11 cellular contexts compared by ENCODE assay signal in genomic region chr18:58231930-58232329, GRCh38.
DNase-seq lines count a peak whose midpoint lies in the region; ATAC-seq and TF ChIP-seq lines count a peak whose summit lies in the region.
"Had no signal": no experiment of that assay in that cellular context is flagged by ENCODE, and none has a peak within 500 bp of the region (broad histone marks: within the 10 kb centered on the region; RNA-seq: fewer than 3 reads in every experiment).

No MANE protein-coding gene starts in this region.

- no peak overlapping the region for H3K4me3 ChIP-seq in AG10803 (ENCODE audit: low read length)

- intact Hi-C loops in activated B cell treated with CpG ODN at 0.5 μM for 24 hours (cut with micrococcal nuclease), result loop anchor here (5.0 kb wide), 1 partner anchor 35 kb away; no protein-coding TSS in a partner anchor

- POLR2A ChIA-PET in activated B cell treated with CpG ODN at 0.5 μM for 24 hours (lab: Charles Lee), result no interaction called here

- DNase-seq in AG10803 (ENCODE audit: low read depth) (no peak), HCEC 1CT (peak; percentile 48), activated B cell treated with CpG ODN at 0.5 μM for 24 hours (no peak), left kidney (ENCODE audit: low read depth, low spot score) (peak; percentile 47), OCI-M2 (lab: John Stamatoyannopoulos, UW; ENCODE audit: unreplicated experiment) (no peak), NCI-H2196 (lab: John Stamatoyannopoulos, UW; ENCODE audit: unreplicated experiment) (no peak)
- no peak for DNase-seq in activated naive CD8-positive, alpha-beta T cell treated with anti-CD3 and anti-CD28 coated beads for 36 hours
- no peak for DNase-seq in activated naive CD4-positive, alpha-beta T cell treated with anti-CD3 and anti-CD28 coated beads, Interleukin-2, amount 10 ng/mL, durations not matched to agents 7 days and 5 days
- DNase-seq: activated T-cell treated with anti-CD3 and anti-CD28 coated beads, Interleukin-2, amount 50 U/mL, for 72 hours; NK-92 treated with Interleukin-12 subunit alpha and Interleukin-12 subunit beta, amount 100 ng/mL, for 24 hours; stimulated activated CD4-positive, alpha-beta T cell treated with anti-CD3 and anti-CD28 coated beads, Interleukin-4, amount 100 ng/mL, for 4 hours had no signal

- CTCF ChIA-PET in activated B cell treated with CpG ODN at 0.5 μM for 24 hours (lab: Charles Lee), result interaction anchor here (0.6 kb wide), 1 partner anchor 531 kb away, joined by 3 read pairs; no protein-coding TSS in a partner anchor
- CTCF ChIA-PET in activated naive CD4-positive, alpha-beta T cell treated with anti-CD3 and anti-CD28 coated beads, Interleukin-2, amount 10 ng/mL, durations not matched to agents 7 days and 5 days (lab: Charles Lee), result no interaction called here

- TF ChIP-seq CTCF in AG10803 (conservative IDR thresholded peaks at IDR 0.05; ENCODE audit: low read length), result peak; percentile 50
- TF ChIP-seq CTCF in activated B cell treated with CpG ODN at 0.5 μM for 24 hours (IDR thresholded peaks at IDR 0.05), result no peak

- peak; percentile 47 for ATAC-seq in activated B cell treated with CpG ODN at 0.5 μM for 24 hours (ENCODE audit: low read depth)
- ATAC-seq: activated T-cell treated with anti-CD3 and anti-CD28 coated beads, Interleukin-2, amount 50 U/mL, for 72 hours had no signal

- H3K36me3 Mint-ChIP-seq in activated B cell treated with CpG ODN at 0.5 μM for 24 hours (ENCODE audit: low read depth), result peaks cover 2% of the 10 kb centered on the region
- no peaks in the 10 kb centered on the region for H3K36me3 Mint-ChIP-seq in activated naive CD8-positive, alpha-beta T cell treated with anti-CD3 and anti-CD28 coated beads for 36 hours
- H3K36me3 Mint-ChIP-seq in activated naive CD4-positive, alpha-beta T cell treated with anti-CD3 and anti-CD28 coated beads, Interleukin-2, amount 10 ng/mL, durations not matched to agents 7 days and 5 days, result no peaks in the 10 kb centered on the region

- H3K4me1 Mint-ChIP-seq in activated B cell treated with CpG ODN at 0.5 μM for 24 hours, result peaks cover 24% of the 10 kb centered on the region
- peaks cover 3% of the 10 kb centered on the region for H3K4me1 Mint-ChIP-seq in activated naive CD8-positive, alpha-beta T cell treated with anti-CD3 and anti-CD28 coated beads for 36 hours
- no peaks in the 10 kb centered on the region for H3K4me1 Mint-ChIP-seq in activated naive CD4-positive, alpha-beta T cell treated with anti-CD3 and anti-CD28 coated beads, Interleukin-2, amount 10 ng/mL, durations not matched to agents 7 days and 5 days

- peaks cover 2% of the 10 kb centered on the region for H3K9me3 Mint-ChIP-seq in activated B cell treated with CpG ODN at 0.5 μM for 24 hours
- peaks cover 4% of the 10 kb centered on the region for H3K9me3 Mint-ChIP-seq in activated naive CD8-positive, alpha-beta T cell treated with anti-CD3 and anti-CD28 coated beads for 36 hours
- H3K9me3 Mint-ChIP-seq in activated naive CD4-positive, alpha-beta T cell treated with anti-CD3 and anti-CD28 coated beads, Interleukin-2, amount 10 ng/mL, durations not matched to agents 7 days and 5 days, result peaks cover 2% of the 10 kb centered on the region

- no peak overlapping the region for H3K4me3 Mint-ChIP-seq in activated B cell treated with CpG ODN at 0.5 μM for 24 hours
- no peak overlapping the region for H3K4me3 Mint-ChIP-seq in activated naive CD8-positive, alpha-beta T cell treated with anti-CD3 and anti-CD28 coated beads for 36 hours
- no peak overlapping the region for H3K4me3 Mint-ChIP-seq in activated naive CD4-positive, alpha-beta T cell treated with anti-CD3 and anti-CD28 coated beads, Interleukin-2, amount 10 ng/mL, durations not matched to agents 7 days and 5 days
- H3K4me3 Mint-ChIP-seq: activated T-cell treated with anti-CD3 and anti-CD28 coated beads, Interleukin-2, amount 50 U/mL, for 72 hours had no signal

- H3K27ac Mint-ChIP-seq in activated B cell treated with CpG ODN at 0.5 μM for 24 hours, result no peak overlapping the region
- H3K27ac Mint-ChIP-seq in activated naive CD8-positive, alpha-beta T cell treated with anti-CD3 and anti-CD28 coated beads for 36 hours, result no peak overlapping the region
- H3K27ac Mint-ChIP-seq in activated naive CD4-positive, alpha-beta T cell treated with anti-CD3 and anti-CD28 coated beads, Interleukin-2, amount 10 ng/mL, durations not matched to agents 7 days and 5 days, result no peak overlapping the region
- H3K27ac Mint-ChIP-seq: activated T-cell treated with anti-CD3 and anti-CD28 coated beads, Interleukin-2, amount 50 U/mL, for 72 hours had no signal

- no peaks in the 10 kb centered on the region for H3K27me3 Mint-ChIP-seq in activated B cell treated with CpG ODN at 0.5 μM for 24 hours
- no peaks in the 10 kb centered on the region for H3K27me3 Mint-ChIP-seq in activated naive CD8-positive, alpha-beta T cell treated with anti-CD3 and anti-CD28 coated beads for 36 hours
- no peaks in the 10 kb centered on the region for H3K27me3 Mint-ChIP-seq in activated naive CD4-positive, alpha-beta T cell treated with anti-CD3 and anti-CD28 coated beads, Interleukin-2, amount 10 ng/mL, durations not matched to agents 7 days and 5 days

Comparison
In these comparisons a context has a peak if more than half of its experiments do, and no peak if none do; other contexts are left out.
1. DNase-seq: peak in HCEC 1CT (single experiment) and left kidney (single experiment); none in AG10803 (single experiment), activated B cell treated with CpG ODN at 0.5 μM for 24 hours (single experiment), activated naive CD8-positive, alpha-beta T cell treated with anti-CD3 and anti-CD28 coated beads for 36 hours (single experiment), activated naive CD4-positive, alpha-beta T cell treated with anti-CD3 and anti-CD28 coated beads, Interleukin-2, amount 10 ng/mL, durations not matched to agents 7 days and 5 days (single experiment), OCI-M2 (single experiment) and NCI-H2196 (single experiment).